9 cellular contexts compared by ENCODE assay signal in the genomic region with DNA sequence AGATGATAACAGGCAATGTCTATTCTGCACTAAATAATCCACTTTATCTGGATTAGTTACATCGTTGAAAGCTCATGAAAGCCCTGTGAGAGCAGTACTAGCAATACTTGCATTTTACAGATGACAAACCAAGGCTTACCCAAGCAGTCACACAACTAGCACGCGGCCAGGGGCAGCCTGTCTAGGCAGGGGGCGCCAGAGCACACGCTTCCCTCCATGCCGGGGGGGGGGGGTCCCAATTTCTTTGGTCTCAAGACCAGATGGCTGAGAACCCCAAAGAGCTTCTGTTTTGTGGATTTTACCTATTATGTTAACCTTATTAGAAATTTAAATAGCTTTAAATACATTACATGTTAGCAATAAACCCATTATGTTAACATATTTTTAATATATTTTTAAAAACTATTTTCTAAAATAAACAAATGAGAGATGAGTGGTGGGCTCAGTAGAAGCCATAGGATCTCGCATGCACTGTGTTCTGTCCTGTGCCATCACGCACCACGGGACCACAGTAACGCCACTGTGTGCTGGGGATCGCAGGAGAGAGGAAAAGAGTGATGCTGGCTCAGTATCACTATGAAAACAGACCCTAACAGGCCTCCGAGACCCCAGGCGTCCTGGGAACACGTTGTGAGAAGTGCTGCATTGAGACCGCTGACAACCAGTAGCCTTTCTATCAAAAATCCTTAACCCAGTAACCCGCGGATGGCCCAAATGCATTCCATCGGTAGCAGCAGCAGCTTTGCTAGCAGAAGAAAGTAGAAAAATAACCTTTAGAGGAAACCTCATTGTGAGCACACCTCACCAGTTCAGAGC. TPM values are rescaled to one million over a fixed set of nuclear protein-coding genes. Genes with fewer than 3 reads are reported as not detected.
A peak's percentile ranks its signal among the peaks of the same experiment; 100 is the strongest.
DNase-seq lines count a peak whose midpoint lies in the region; ATAC-seq, FAIRE-seq and TF ChIP-seq lines count a peak whose summit lies in the region.
"Had no signal": no experiment of that assay in that cellular context is flagged by ENCODE, and none has a peak within 500 bp of the region (broad histone marks: within the 10 kb centered on the region; RNA-seq: fewer than 3 reads in every experiment).

No MANE protein-coding gene starts in this region.

- H3K79me2 ChIP-seq in SU-DHL-6 (ENCODE audit: insufficient read depth, low read length): no peaks in the 10 kb centered on the region

- H3K36me3 ChIP-seq in SU-DHL-6 (ENCODE audit: low read length) (no peaks in the 10 kb centered on the region), liver (ENCODE audit: control insufficient read depth in 4 of 4, insufficient read depth in 3 of 4, low read depth in 1 of 4, low read length in 3 of 4) (no peaks in the 10 kb centered on the region), tibial nerve (peaks cover 0 to 9% (median 0%) of the 10 kb centered on the region in 3 donors)

- no peak for TF ChIP-seq POLR2A in tibial nerve (IDR thresholded peaks at IDR 0.05)

- FAIRE-seq in D721Med (lab: Jason Lieb, UNC): no peak

- no peaks in the 10 kb centered on the region for H3K9me2 ChIP-seq in SU-DHL-6 (replicated peaks; ENCODE audit: insufficient read depth, low read length)

- H4K20me1 ChIP-seq in SU-DHL-6 (ENCODE audit: low read depth, low read length): no peaks in the 10 kb centered on the region

- no peak overlapping the region for H2AFZ ChIP-seq in SU-DHL-6 (ENCODE audit: low read depth, low read length, severe bottlenecking)

- no peaks in the 10 kb centered on the region for H3K9me3 ChIP-seq in SU-DHL-6 (ENCODE audit: insufficient read depth, low read length)
- H3K9me3 ChIP-seq in liver (ENCODE audit: control insufficient read depth in 4 of 4, low read length in 3 of 4): no peaks in the 10 kb centered on the region
- H3K9me3 ChIP-seq in tibial nerve: no peaks in the 10 kb centered on the region

- 51% methylated on average over 18 of the region's 18 CpGs for WGBS in liver
- WGBS in tibial nerve, 2 donors: 53 to 57% methylated on average over 18 of the region's 18 CpGs

- TF ChIP-seq RAD21 in liver (IDR thresholded peaks at IDR 0.05): peak; percentile 82 to 86

- TF ChIP-seq EP300 in tibial nerve (IDR thresholded peaks at IDR 0.05): no peak

- no peak for DNase-seq in D721Med (ENCODE audit: insufficient read length, low spot score)
- DNase-seq in cerebellar cortex (ENCODE audit: low spot score): peak; percentile 42
- DNase-seq in tibial nerve (ENCODE audit: low spot score in 2 of 2): peak in 1 of 2 donors; percentile 21
- no peak for DNase-seq in NCI-H226

- H3K4me3 ChIP-seq in SU-DHL-6 (ENCODE audit: insufficient read depth, low read length, poor library complexity, severe bottlenecking) (no peak overlapping the region), liver (ENCODE audit: low read depth in 1 of 3, low read length in 3 of 3) (no peak overlapping the region), tibial nerve (no peak overlapping the region)

- H3K9ac ChIP-seq in SU-DHL-6 (ENCODE audit: low read length): no peak overlapping the region
- no peak overlapping the region for H3K9ac ChIP-seq in liver (ENCODE audit: low read depth in 1 of 2, low read length in 2 of 2)

- no peaks in the 10 kb centered on the region for H3F3A ChIP-seq in SU-DHL-6 (ENCODE audit: insufficient read depth)

- no peak overlapping the region for H3K27ac ChIP-seq in SU-DHL-6 (ENCODE audit: low read depth, low read length)
- H3K27ac ChIP-seq in liver (ENCODE audit: low read depth in 1 of 2, low read length in 2 of 2): no peak overlapping the region
- no peak overlapping the region for H3K27ac ChIP-seq in tibial nerve

- H3K4me1 ChIP-seq in liver (ENCODE audit: control insufficient read depth in 4 of 4, insufficient read depth in 4 of 4, low read length in 3 of 4) (peaks cover 0 to 11% (median 10%) of the 10 kb centered on the region in 4 donors), tibial nerve (peaks cover 0 to 5% (median 1%) of the 10 kb centered on the region in 4 donors)

- no peak overlapping the region for H3K4me2 ChIP-seq in SU-DHL-6 (ENCODE audit: low read depth, low read length, poor library complexity, severe bottlenecking)

- no peaks in the 10 kb centered on the region for H3K27me3 ChIP-seq in SU-DHL-6 (ENCODE audit: low read length)
- no peaks in the 10 kb centered on the region for H3K27me3 ChIP-seq in liver (ENCODE audit: control insufficient read depth in 4 of 4, insufficient read depth in 4 of 4, low read length in 3 of 4)
- H3K27me3 ChIP-seq in tibial nerve: peaks cover 0 to 22% of the 10 kb centered on the region in 2 donors

- peak; percentile 65 for ATAC-seq in GM19395 (IDR thresholded peaks at IDR 0.05; ENCODE audit: unreplicated experiment)
- ATAC-seq in HG03565 (IDR thresholded peaks at IDR 0.05; ENCODE audit: unreplicated experiment): peak; percentile 79

- peak; percentile 73 for TF ChIP-seq CTCF in D721Med (IDR thresholded peaks at IDR 0.05; ENCODE audit: insufficient read depth, missing control alignments)
- peak; percentile 72 for TF ChIP-seq CTCF in SU-DHL-6 (IDR thresholded peaks at IDR 0.05; ENCODE audit: insufficient read depth, low read length, poor library complexity, severe bottlenecking)
- peak; percentile 68 for TF ChIP-seq CTCF in liver (IDR thresholded peaks at IDR 0.05; ENCODE audit: low read depth, low read length, missing input control)
- TF ChIP-seq CTCF in tibial nerve (IDR thresholded peaks at IDR 0.05): peak; percentile 43 to 52 (median 44)

TF ChIP-seq in liver, 16 proteins besides CTCF, POLR2A, EP300 and RAD21:
- TF ChIP-seq HNF4G (IDR thresholded peaks at IDR 0.05) (no peak), EGR1 (IDR thresholded peaks at IDR 0.05; ENCODE audit: low read depth in 2 of 2) (no peak), HNF4A (conservative IDR thresholded peaks at IDR 0.05) (no peak), SP1 (IDR thresholded peaks at IDR 0.05) (no peak), YY1 (IDR thresholded peaks at IDR 0.05) (no peak), RXRA (IDR thresholded peaks at IDR 0.05) (no peak), JUND (IDR thresholded peaks at IDR 0.05) (no peak), TAF1 (conservative IDR thresholded peaks at IDR 0.05) (no peak), NR2F2 (IDR thresholded peaks at IDR 0.05) (no peak), FOXA2 (IDR thresholded peaks at IDR 0.05) (no peak), FOXA1 (IDR thresholded peaks at IDR 0.05) (no peak), GABPA (IDR thresholded peaks at IDR 0.05 in 1 of 2, conservative IDR thresholded peaks at IDR 0.05 in 1 of 2) (no peak)
- TF ChIP-seq, protein P1, sequence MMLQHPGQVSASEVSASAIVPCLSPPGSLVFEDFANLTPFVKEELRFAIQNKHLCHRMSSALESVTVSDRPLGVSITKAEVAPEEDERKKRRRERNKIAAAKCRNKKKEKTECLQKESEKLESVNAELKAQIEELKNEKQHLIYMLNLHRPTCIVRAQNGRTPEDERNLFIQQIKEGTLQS (IDR thresholded peaks at IDR 0.05): no peak
- TF ChIP-seq, protein P2, sequence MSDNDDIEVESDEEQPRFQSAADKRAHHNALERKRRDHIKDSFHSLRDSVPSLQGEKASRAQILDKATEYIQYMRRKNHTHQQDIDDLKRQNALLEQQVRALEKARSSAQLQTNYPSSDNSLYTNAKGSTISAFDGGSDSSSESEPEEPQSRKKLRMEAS (IDR thresholded peaks at IDR 0.05): no peak
- TF ChIP-seq, protein P3, sequence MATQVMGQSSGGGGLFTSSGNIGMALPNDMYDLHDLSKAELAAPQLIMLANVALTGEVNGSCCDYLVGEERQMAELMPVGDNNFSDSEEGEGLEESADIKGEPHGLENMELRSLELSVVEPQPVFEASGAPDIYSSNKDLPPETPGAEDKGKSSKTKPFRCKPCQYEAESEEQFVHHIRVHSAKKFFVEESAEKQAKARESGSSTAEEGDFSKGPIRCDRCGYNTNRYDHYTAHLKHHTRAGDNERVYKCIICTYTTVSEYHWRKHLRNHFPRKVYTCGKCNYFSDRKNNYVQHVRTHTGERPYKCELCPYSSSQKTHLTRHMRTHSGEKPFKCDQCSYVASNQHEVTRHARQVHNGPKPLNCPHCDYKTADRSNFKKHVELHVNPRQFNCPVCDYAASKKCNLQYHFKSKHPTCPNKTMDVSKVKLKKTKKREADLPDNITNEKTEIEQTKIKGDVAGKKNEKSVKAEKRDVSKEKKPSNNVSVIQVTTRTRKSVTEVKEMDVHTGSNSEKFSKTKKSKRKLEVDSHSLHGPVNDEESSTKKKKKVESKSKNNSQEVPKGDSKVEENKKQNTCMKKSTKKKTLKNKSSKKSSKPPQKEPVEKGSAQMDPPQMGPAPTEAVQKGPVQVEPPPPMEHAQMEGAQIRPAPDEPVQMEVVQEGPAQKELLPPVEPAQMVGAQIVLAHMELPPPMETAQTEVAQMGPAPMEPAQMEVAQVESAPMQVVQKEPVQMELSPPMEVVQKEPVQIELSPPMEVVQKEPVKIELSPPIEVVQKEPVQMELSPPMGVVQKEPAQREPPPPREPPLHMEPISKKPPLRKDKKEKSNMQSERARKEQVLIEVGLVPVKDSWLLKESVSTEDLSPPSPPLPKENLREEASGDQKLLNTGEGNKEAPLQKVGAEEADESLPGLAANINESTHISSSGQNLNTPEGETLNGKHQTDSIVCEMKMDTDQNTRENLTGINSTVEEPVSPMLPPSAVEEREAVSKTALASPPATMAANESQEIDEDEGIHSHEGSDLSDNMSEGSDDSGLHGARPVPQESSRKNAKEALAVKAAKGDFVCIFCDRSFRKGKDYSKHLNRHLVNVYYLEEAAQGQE (IDR thresholded peaks at IDR 0.05): no peak
- TF ChIP-seq, protein P4, sequence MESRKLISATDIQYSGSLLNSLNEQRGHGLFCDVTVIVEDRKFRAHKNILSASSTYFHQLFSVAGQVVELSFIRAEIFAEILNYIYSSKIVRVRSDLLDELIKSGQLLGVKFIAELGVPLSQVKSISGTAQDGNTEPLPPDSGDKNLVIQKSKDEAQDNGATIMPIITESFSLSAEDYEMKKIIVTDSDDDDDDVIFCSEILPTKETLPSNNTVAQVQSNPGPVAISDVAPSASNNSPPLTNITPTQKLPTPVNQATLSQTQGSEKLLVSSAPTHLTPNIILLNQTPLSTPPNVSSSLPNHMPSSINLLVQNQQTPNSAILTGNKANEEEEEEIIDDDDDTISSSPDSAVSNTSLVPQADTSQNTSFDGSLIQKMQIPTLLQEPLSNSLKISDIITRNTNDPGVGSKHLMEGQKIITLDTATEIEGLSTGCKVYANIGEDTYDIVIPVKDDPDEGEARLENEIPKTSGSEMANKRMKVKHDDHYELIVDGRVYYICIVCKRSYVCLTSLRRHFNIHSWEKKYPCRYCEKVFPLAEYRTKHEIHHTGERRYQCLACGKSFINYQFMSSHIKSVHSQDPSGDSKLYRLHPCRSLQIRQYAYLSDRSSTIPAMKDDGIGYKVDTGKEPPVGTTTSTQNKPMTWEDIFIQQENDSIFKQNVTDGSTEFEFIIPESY (IDR thresholded peaks at IDR 0.05): no peak

RNA-seq across cellular contexts. Expression of a gene that starts 5.3 kb away (rescaled TPM):
- total RNA-seq in liver: 1 to 10 TPM; 1.2 to 2.8 TPM
- under 1 TPM; 0.29 to 0.98 TPM for polyA plus RNA-seq in liver
- under 1 TPM in 3 of 4 donors, not detected in 1; 0.21 to 0.60 (median 0.44) TPM for total RNA-seq in tibial nerve
- total RNA-seq: pulmonary artery endothelial cell had no signal

RNA-seq across cellular contexts. Expression of a gene that starts 28.9 kb away (rescaled TPM):
- total RNA-seq in liver (10 to 100 TPM; 14.7 to 15.7 TPM), tibial nerve (10 to 100 TPM; 41.1 to 59.4 (median 54.8) TPM)
- 10 to 100 TPM in 1 of 2 donors, 1 to 10 TPM in 1; 9.5 to 16.6 TPM for polyA plus RNA-seq in liver
